Comparison of ENCODE assay signal across 8 cellular contexts in genomic region chr14:103391048-103391447, GRCh38. TPM values are rescaled to one million over a fixed set of nuclear protein-coding genes. Genes with fewer than 3 reads are reported as not detected.
DNase-seq lines count a peak whose midpoint lies in the region; ATAC-seq, FAIRE-seq and TF ChIP-seq lines count a peak whose summit lies in the region.

No MANE protein-coding gene starts in this region.

- peaks cover 39% of the 10 kb centered on the region for H3K79me2 ChIP-seq in H9 (ENCODE audit: insufficient read depth, low read length)

- no peak overlapping the region; a peak in 1 of 5 replicates for H3K4me3 Mint-ChIP-seq in H9

- H3K4ac ChIP-seq in H9 (ENCODE audit: low read depth, low read length): no peak overlapping the region

- no peak overlapping the region for H3K56ac ChIP-seq in H9 (ENCODE audit: insufficient read length, low read depth, low read length)

- DNase-seq in H9 (no peak), RKO (ENCODE audit: low spot score) (peak; percentile 75), astrocyte of the hippocampus (ENCODE audit: low read depth, low spot score) (peak; percentile 78), kidney (no peak)
- peak; percentile 10 for DNase-seq in stimulated activated naive CD4-positive, alpha-beta T cell treated with Interleukin-2 at 50 U/mL for 16 hours (lab: John Stamatoyannopoulos, UW)

- H2BK15ac ChIP-seq in H9 (ENCODE audit: low read depth, low read length): no peak overlapping the region

- H4K20me1 ChIP-seq in H9 (ENCODE audit: control insufficient read depth, insufficient read depth, insufficient read length): no peaks in the 10 kb centered on the region

- H2BK20ac ChIP-seq in H9 (ENCODE audit: low read depth, low read length, poor library complexity, severe bottlenecking): no peak overlapping the region

- H2AK5ac ChIP-seq in H9 (ENCODE audit: insufficient read length, low read length): no peak overlapping the region

- H4K8ac ChIP-seq in H9 (replicated peaks; ENCODE audit: insufficient read length, low read depth, low read length): no peak overlapping the region

- no peaks in the 10 kb centered on the region; the same call in 1 of the 2 replicates for H3K27me3 ChIP-seq in H9 (ENCODE audit: insufficient read depth, low read length)

- peaks cover 33 to 37% of the 10 kb centered on the region in 2 experiments for H3K4me1 Mint-ChIP-seq in H9

- no peak overlapping the region for H2BK5ac ChIP-seq in H9 (ENCODE audit: insufficient read length, low read length)

- H2BK120ac ChIP-seq in H9 (ENCODE audit: low read depth, low read length, poor library complexity, severe bottlenecking): no peak overlapping the region

- 0 out of 7 replicates have a peak overlapping the region, but pooled peaks of 1 of the 3 experiments have one; percentile 62 for H3K27ac Mint-ChIP-seq in H9

- intact Hi-C loops in kidney (cut with DNase I): no loop called here

- H3K79me1 ChIP-seq in H9 (ENCODE audit: insufficient read depth, low read depth, low read length, poor library complexity, severe bottlenecking): peaks cover 2% of the 10 kb centered on the region

- no peak overlapping the region for H3K23ac ChIP-seq in H9 (ENCODE audit: insufficient read length, low read depth, low read length)

- no CpG with 5 or more reads among the region's 4 CpGs for WGBS in H9 (ENCODE audit: extremely low coverage, insufficient read length, low lambda C conversion rate)

- no peaks in the 10 kb centered on the region for H3K9me3 ChIP-seq in H9 (ENCODE audit: control insufficient read depth, low read depth, low read length)
- no peaks in the 10 kb centered on the region for H3K9me3 ChIP-seq in kidney (ENCODE audit: control insufficient read depth in 1 of 2, low read length in 2 of 2)

- H3K9me3 Mint-ChIP-seq in H9: no peaks in the 10 kb centered on the region

- H3K27ac ChIP-seq in C4-2B: no peak overlapping the region
- no peak overlapping the region for H3K27ac ChIP-seq in H9 (ENCODE audit: insufficient read length, low read depth, low read length)
- H3K27ac ChIP-seq in kidney (ENCODE audit: low read depth in 2 of 2, low read length in 2 of 2): no peak overlapping the region

- no peaks in the 10 kb centered on the region; the same call in 1 of the 2 replicates for H3K4me1 ChIP-seq in H9 (ENCODE audit: insufficient read depth, low read length)
- peaks cover 6 to 29% of the 10 kb centered on the region in 2 donors for H3K4me1 ChIP-seq in kidney (ENCODE audit: control insufficient read depth in 1 of 2, insufficient read depth in 1 of 2, low read depth in 1 of 2, low read length in 2 of 2)

- H3K23me2 ChIP-seq in H9 (ENCODE audit: insufficient read length, low read depth, low read length, poor library complexity, severe bottlenecking): peaks cover 6% of the 10 kb centered on the region

- H3K18ac ChIP-seq in H9 (ENCODE audit: insufficient read length, low read depth, low read length): no peak overlapping the region

- no peak overlapping the region for H3K4me3 ChIP-seq in kidney (ENCODE audit: low read length in 2 of 2)

- peaks cover 0 to 5% (median 2%) of the 10 kb centered on the region in 3 experiments; a peak in 5 of 7 replicates for H3K36me3 Mint-ChIP-seq in H9 (ENCODE audit: insufficient read depth in 1 of 3, low read depth in 3 of 3)

- no peak overlapping the region for H3K14ac ChIP-seq in H9 (ENCODE audit: insufficient read depth, low read length)

- no peak overlapping the region for H3T11ph ChIP-seq in H9 (ENCODE audit: low read length)

- no peak overlapping the region for H2AFZ ChIP-seq in H9 (ENCODE audit: low read length)

- no peak overlapping the region for H3K4me2 ChIP-seq in H9 (ENCODE audit: insufficient read depth, insufficient read length, low read length)

- TF ChIP-seq CTCF in C4-2B (conservative IDR thresholded peaks at IDR 0.05): peak; percentile 93
- peak; percentile 73 for TF ChIP-seq CTCF in H9 (conservative IDR thresholded peaks at IDR 0.05)
- TF ChIP-seq CTCF in kidney (IDR thresholded peaks at IDR 0.05; ENCODE audit: borderline replicate concordance, extremely low read depth, insufficient read depth): peak; percentile 5

- H3K36me3 ChIP-seq in kidney (ENCODE audit: control insufficient read depth in 1 of 2, insufficient read depth in 2 of 2, low read length in 2 of 2): no peaks in the 10 kb centered on the region

- H2BK12ac ChIP-seq in H9 (ENCODE audit: insufficient read length, low read depth, low read length): no peak overlapping the region

- FAIRE-seq in kidney (lab: Jason Lieb, UNC): no peak

- ATAC-seq in GM18867 (IDR thresholded peaks at IDR 0.05; ENCODE audit: unreplicated experiment) (no peak), HG02759 (IDR thresholded peaks at IDR 0.05; ENCODE audit: unreplicated experiment) (no peak)

- H4K5ac ChIP-seq in H9 (ENCODE audit: insufficient read length, low read depth, low read length): no peak overlapping the region

- no peaks in the 10 kb centered on the region for H3K27me3 Mint-ChIP-seq in H9 (ENCODE audit: low read depth)

- H3K9ac ChIP-seq in H9 (ENCODE audit: extremely low read depth, insufficient read length, low read length) (no peak overlapping the region), kidney (ENCODE audit: low read length in 2 of 2) (no peak overlapping the region)

- H4K91ac ChIP-seq in H9 (ENCODE audit: insufficient read length, low read depth, low read length): no peak overlapping the region

RNA-seq across cellular contexts. Expression of gene MARK3, which starts 5.8 kb away (rescaled TPM):
- total RNA-seq in H9 (2021) (71.3 and 81.9 TPM in 2 replicates), kidney (83.1 TPM)
- polyA plus RNA-seq in kidney (ENCODE audit: insufficient read depth, low read depth, low replicate concordance): 39.8 TPM

RNA-seq across cellular contexts. Expression of gene EIF5, which starts 57.0 kb away (rescaled TPM):
- total RNA-seq in H9 (2021) (337 and 356 TPM in 2 replicates), kidney (229 TPM)
- 91.2 TPM for polyA plus RNA-seq in kidney (ENCODE audit: insufficient read depth, low read depth, low replicate concordance)

Comparison
In these comparisons a context has a peak if more than half of its experiments do, and no peak if none do; other contexts are left out.
1. CTCF ChIP-seq: peak in every context shown above with its lines; median percentile 93 in C4-2B; 73 in H9; 5 in kidney.
2. DNase-seq: peak in RKO (single experiment), astrocyte of the hippocampus (single experiment) and stimulated activated naive CD4-positive, alpha-beta T cell treated with Interleukin-2 at 50 U/mL for 16 hours (single experiment); none in H9 (single experiment) and kidney (single experiment).